1 cellular context compared by ENCODE assay signal in the genomic region with DNA sequence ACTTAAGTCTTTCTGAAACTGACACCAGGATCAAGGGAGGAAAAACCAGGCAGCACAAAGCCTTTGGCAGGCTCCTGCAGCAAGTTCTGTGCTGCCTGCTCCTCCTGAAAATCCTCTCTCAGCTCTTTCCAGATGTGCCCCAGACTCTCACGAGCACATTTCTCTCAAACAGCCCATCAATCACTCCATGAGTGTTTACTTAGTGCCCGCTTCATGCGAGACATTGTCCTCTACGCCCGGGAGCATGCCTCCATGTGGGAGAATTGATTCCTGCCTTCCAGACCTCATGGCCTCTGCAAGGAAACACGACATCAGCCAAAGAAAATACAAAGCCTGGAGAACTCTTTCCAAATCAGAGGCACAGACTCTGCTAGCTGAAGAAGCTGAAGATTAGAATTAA.
TF ChIP-seq lines count a peak whose summit lies in the region.

No MANE protein-coding gene starts in this region.

TF ChIP-seq in H1, 55 proteins besides CTCF, POLR2A, EP300 and RAD21:
- TF ChIP-seq JUN (IDR thresholded peaks at IDR 0.05; ENCODE audit: low read depth, low read length) (no peak), CTBP2 (IDR thresholded peaks at IDR 0.05; ENCODE audit: borderline replicate concordance, insufficient read depth, insufficient read length, low read length) (no peak), NANOG (IDR thresholded peaks at IDR 0.05; ENCODE audit: insufficient read depth, low read depth, low read length, poor library complexity, severe bottlenecking) (no peak), POU5F1 (IDR thresholded peaks at IDR 0.05; ENCODE audit: low read depth, low read length) (no peak), SRF (IDR thresholded peaks at IDR 0.05; ENCODE audit: low read depth, low read length) (no peak), TBP (IDR thresholded peaks at IDR 0.05; ENCODE audit: low read depth, low read length) (no peak), BACH1 (IDR thresholded peaks at IDR 0.05; ENCODE audit: low read length) (no peak), RNF2 (IDR thresholded peaks at IDR 0.05; ENCODE audit: borderline replicate concordance, low read depth, low read length, missing control alignments, poor library complexity, severe bottlenecking) (no peak), KDM1A (IDR thresholded peaks at IDR 0.05; ENCODE audit: borderline replicate concordance, low read length) (no peak), SIRT6 (IDR thresholded peaks at IDR 0.05; ENCODE audit: low read length) (no peak), BRCA1 (IDR thresholded peaks at IDR 0.05; ENCODE audit: low read depth, low read length) (no peak), FOSL1 (IDR thresholded peaks at IDR 0.05; ENCODE audit: insufficient read depth, low read depth, low read length) (no peak), CHD2 (IDR thresholded peaks at IDR 0.05; ENCODE audit: low read length) (no peak), SAP30 (IDR thresholded peaks at IDR 0.05; ENCODE audit: insufficient read depth, insufficient replicate concordance, low read length) (no peak), HDAC6 (IDR thresholded peaks at IDR 0.05; ENCODE audit: low read depth, low read length) (no peak), HDAC2 (IDR thresholded peaks at IDR 0.05; ENCODE audit: borderline replicate concordance in 1 of 2, low read depth in 2 of 2, low read length in 2 of 2) (no peak), SP4 (IDR thresholded peaks at IDR 0.05; ENCODE audit: low read length) (no peak)
- TF ChIP-seq, protein P1, sequence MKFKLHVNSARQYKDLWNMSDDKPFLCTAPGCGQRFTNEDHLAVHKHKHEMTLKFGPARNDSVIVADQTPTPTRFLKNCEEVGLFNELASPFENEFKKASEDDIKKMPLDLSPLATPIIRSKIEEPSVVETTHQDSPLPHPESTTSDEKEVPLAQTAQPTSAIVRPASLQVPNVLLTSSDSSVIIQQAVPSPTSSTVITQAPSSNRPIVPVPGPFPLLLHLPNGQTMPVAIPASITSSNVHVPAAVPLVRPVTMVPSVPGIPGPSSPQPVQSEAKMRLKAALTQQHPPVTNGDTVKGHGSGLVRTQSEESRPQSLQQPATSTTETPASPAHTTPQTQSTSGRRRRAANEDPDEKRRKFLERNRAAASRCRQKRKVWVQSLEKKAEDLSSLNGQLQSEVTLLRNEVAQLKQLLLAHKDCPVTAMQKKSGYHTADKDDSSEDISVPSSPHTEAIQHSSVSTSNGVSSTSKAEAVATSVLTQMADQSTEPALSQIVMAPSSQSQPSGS (IDR thresholded peaks at IDR 0.05; ENCODE audit: low read length), result no peak
